ENCODE assay signal across 31 cellular contexts in the genomic region with DNA sequence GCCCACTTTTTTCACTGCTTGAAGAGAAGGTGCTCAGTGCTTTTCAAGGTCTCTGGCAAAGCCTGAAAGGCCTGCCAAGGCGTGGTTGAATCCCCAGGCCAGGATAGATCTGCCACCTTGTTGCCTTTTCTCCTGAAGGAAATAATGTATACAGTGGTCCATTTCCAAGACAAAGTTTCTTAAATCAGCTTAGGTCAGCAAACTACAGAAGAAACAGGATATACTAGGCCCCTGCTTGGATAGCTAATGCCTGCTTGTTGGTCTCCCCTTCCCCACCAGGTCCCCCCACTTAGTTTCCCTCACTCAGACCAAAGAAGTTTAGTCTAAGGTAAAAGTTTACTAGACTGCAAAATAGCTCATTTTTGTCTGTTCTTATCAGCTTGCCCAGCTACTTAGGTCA. TPM values are rescaled to one million over a fixed set of nuclear protein-coding genes. Genes with fewer than 3 reads are reported as not detected.
"Had no signal": no experiment of that assay in that cellular context is flagged by ENCODE, and none has a peak within 500 bp of the region (broad histone marks: within the 10 kb centered on the region; RNA-seq: fewer than 3 reads in every experiment).

No MANE protein-coding gene starts in this region.

- H3K4me1 ChIP-seq: left ventricle myocardium inferior, prostate gland, sigmoid colon, spleen, tibial nerve had no signal

- FAIRE-seq: small intestine had no signal

- H3K4me3 ChIP-seq: hepatocyte, left ventricle myocardium inferior, lung, neural progenitor cell, prostate gland, sigmoid colon, spleen, tibial nerve, uterus had no signal

- ATAC-seq: natural killer cell; right cardiac atrium; stimulated activated memory B cell treated with anti-CD40 and anti-IgM and Interleukin-4, amounts not matched to agents 10 μg/mL and 1 μg/mL and 100 μg/mL, for 72 hours; stimulated activated naive CD8-positive, alpha-beta T cell treated with anti-CD3 and anti-CD28 coated beads, Interleukin-15, amount 100 ng/mL, for 72 hours had no signal

- H3K4me1 Mint-ChIP-seq: naive B cell; natural killer cell; stimulated activated memory B cell treated with anti-CD40 and anti-IgM and Interleukin-4, amounts not matched to agents 10 μg/mL and 1 μg/mL and 100 μg/mL, for 72 hours; stimulated activated naive CD8-positive, alpha-beta T cell treated with anti-CD3 and anti-CD28 coated beads, Interleukin-15, amount 100 ng/mL, for 72 hours had no signal

- H3K27me3 Mint-ChIP-seq: stimulated activated naive CD8-positive, alpha-beta T cell treated with anti-CD3 and anti-CD28 coated beads, Interleukin-15, amount 100 ng/mL, for 72 hours had no signal

- H3K79me2 ChIP-seq: hepatocyte had no signal

- H3K4me2 ChIP-seq: hepatocyte had no signal

- H3K36me3 ChIP-seq: left ventricle myocardium inferior, neural progenitor cell, neutrophil, prostate gland, sigmoid colon, spleen, tibial nerve, uterus had no signal

- H3K27ac Mint-ChIP-seq: mesothelial cell of epicardium; naive B cell; natural killer cell; nephron progenitor cell; neural progenitor cell; stimulated activated memory B cell treated with anti-CD40 and anti-IgM and Interleukin-4, amounts not matched to agents 10 μg/mL and 1 μg/mL and 100 μg/mL, for 72 hours; stimulated activated naive CD8-positive, alpha-beta T cell treated with anti-CD3 and anti-CD28 coated beads, Interleukin-15, amount 100 ng/mL, for 72 hours; type B pancreatic cell had no signal

- H2AFZ ChIP-seq: hepatocyte, neural progenitor cell had no signal

- H3K27ac ChIP-seq: hepatocyte, left ventricle myocardium inferior, neutrophil, prostate gland, sigmoid colon, spleen, tibial nerve, uterus had no signal

- H3K9me3 Mint-ChIP-seq: mesothelial cell of epicardium; naive B cell; natural killer cell; nephron progenitor cell; neural progenitor cell; stimulated activated memory B cell treated with anti-CD40 and anti-IgM and Interleukin-4, amounts not matched to agents 10 μg/mL and 1 μg/mL and 100 μg/mL, for 72 hours; stimulated activated naive CD8-positive, alpha-beta T cell treated with anti-CD3 and anti-CD28 coated beads, Interleukin-15, amount 100 ng/mL, for 72 hours; type B pancreatic cell had no signal

- H3K9me3 ChIP-seq: left ventricle myocardium inferior, neutrophil, prostate gland, sigmoid colon, spleen, tibial nerve, uterus had no signal

- H3K27me3 ChIP-seq: hepatocyte, neural progenitor cell, neutrophil, sigmoid colon, spleen, tibial nerve, uterus had no signal

- H3K4me3 Mint-ChIP-seq: mesothelial cell of epicardium; naive B cell; natural killer cell; neural progenitor cell; stimulated activated memory B cell treated with anti-CD40 and anti-IgM and Interleukin-4, amounts not matched to agents 10 μg/mL and 1 μg/mL and 100 μg/mL, for 72 hours; stimulated activated naive CD8-positive, alpha-beta T cell treated with anti-CD3 and anti-CD28 coated beads, Interleukin-15, amount 100 ng/mL, for 72 hours; type B pancreatic cell had no signal

- DNase-seq: islet precursor cell; left ventricle myocardium inferior; mesendoderm; naive B cell; natural killer cell; nephron progenitor cell; occipital lobe; retina; right cardiac atrium; sigmoid colon; small intestine; spleen; stimulated activated CD4-positive, alpha-beta T cell treated with anti-CD3 and anti-CD28 coated beads, Interleukin-1b, Interleukin-23, amount 100 ng/mL, for 48 hours; stimulated activated CD4-positive, alpha-beta T cell treated with anti-CD3 and anti-CD28 coated beads, Interleukin-2, amount 100 ng/mL, for 48 hours; stimulated activated CD4-positive, alpha-beta T cell treated with anti-CD3 and anti-CD28 coated beads, Interleukin-4, amount 100 ng/mL, for 4 hours; stimulated activated CD8-positive, alpha-beta memory T cell treated with anti-CD3 and anti-CD28 coated beads, Interleukin-4, amount 100 ng/mL, for 48 hours; stimulated activated naive CD4-positive, alpha-beta T cell treated with Interleukin-2 at 50 U/mL for 16 hours; stimulated activated naive CD8-positive, alpha-beta T cell treated with anti-CD3 and anti-CD28 coated beads, Interleukin-15, amount 100 ng/mL, for 72 hours; substantia nigra; uterus had no signal

- H3K9ac ChIP-seq: neural progenitor cell had no signal

- H3K36me3 Mint-ChIP-seq: mesothelial cell of epicardium; naive B cell; natural killer cell; neural progenitor cell; stimulated activated memory B cell treated with anti-CD40 and anti-IgM and Interleukin-4, amounts not matched to agents 10 μg/mL and 1 μg/mL and 100 μg/mL, for 72 hours; type B pancreatic cell had no signal

RNA-seq across cellular contexts. Expression of a gene that starts 19.9 kb away (rescaled TPM):
- total RNA-seq: left ventricle myocardium inferior, mononuclear cell, natural killer cell, occipital lobe, osteocyte, sigmoid colon had no signal
